24 cellular contexts compared by ENCODE assay signal in the genomic region with DNA sequence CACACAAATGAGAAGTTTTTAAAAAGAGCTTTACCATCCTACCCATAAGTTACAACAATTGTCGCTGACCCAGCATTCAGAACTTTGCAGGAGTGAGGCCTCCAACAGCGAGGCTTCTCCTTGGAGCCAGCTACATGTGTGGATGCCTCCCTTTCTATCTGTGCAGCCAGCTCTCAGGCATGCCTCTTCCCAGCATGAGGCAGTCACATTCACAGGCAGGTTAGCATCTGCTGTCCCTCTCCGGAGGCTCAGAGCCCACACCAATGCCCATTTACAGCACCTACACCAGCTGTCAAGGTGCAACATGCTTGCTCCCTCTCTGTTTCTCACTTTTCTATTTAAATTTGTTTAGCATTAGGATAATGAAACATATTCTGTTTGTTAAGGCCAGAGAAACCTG.
"Had no signal": no experiment of that assay in that cellular context is flagged by ENCODE, and none has a peak within 500 bp of the region (broad histone marks: within the 10 kb centered on the region; RNA-seq: fewer than 3 reads in every experiment).

No MANE protein-coding gene starts in this region.

- H3K36me3 ChIP-seq: esophagus muscularis mucosa, gastroesophageal sphincter, left ventricle myocardium inferior, lower lobe of right lung, sigmoid colon, tibial nerve, upper lobe of right lung, vagina had no signal

- DNase-seq: effector memory CD8-positive, alpha-beta T cell; kidney; left cardiac atrium; left ventricle myocardium inferior; lower lobe of right lung; midbrain; posterior cingulate gyrus; sigmoid colon; stimulated activated CD4-positive, alpha-beta T cell treated with anti-CD3 and anti-CD28 coated beads, Interleukin-2, amount 100 ng/mL, for 24 hours; stimulated activated CD4-positive, alpha-beta T cell treated with anti-CD3 and anti-CD28 coated beads, Interleukin-4, amount 100 ng/mL, for 4 hours; stimulated activated naive B cell treated with anti-CD40 and anti-IgM and Interleukin-4, amounts not matched to agents 10 μg/mL and 1 μg/mL and 100 μg/mL, for 72 hours; stimulated activated naive CD8-positive, alpha-beta T cell treated with anti-CD3 and anti-CD28 coated beads, Interleukin-15, amount 100 ng/mL, for 72 hours; testis; upper lobe of right lung had no signal

- H3K4me2 ChIP-seq: hepatocyte had no signal

- H3K27ac ChIP-seq: epithelial cell of prostate, esophagus muscularis mucosa, gastroesophageal sphincter, hepatocyte, left ventricle myocardium inferior, lower lobe of right lung, sigmoid colon, skin epidermis, testis, tibial nerve, upper lobe of right lung, vagina had no signal

- H2AFZ ChIP-seq: hepatocyte had no signal

- H3K27me3 ChIP-seq: testis, vagina had no signal

- H3K4me3 ChIP-seq: esophagus muscularis mucosa, gastroesophageal sphincter, hepatocyte, left ventricle myocardium inferior, lower lobe of right lung, sigmoid colon, skin epidermis, testis, tibial nerve, upper lobe of right lung, vagina had no signal

- H3K36me3 Mint-ChIP-seq: memory B cell; stimulated activated naive B cell treated with anti-CD40 and anti-IgM and Interleukin-4, amounts not matched to agents 10 μg/mL and 1 μg/mL and 100 μg/mL, for 72 hours had no signal

- H3K9me3 ChIP-seq: esophagus muscularis mucosa, gastroesophageal sphincter, left ventricle myocardium inferior, lower lobe of right lung, sigmoid colon, testis, tibial nerve, upper lobe of right lung, vagina had no signal

- H3K4me3 Mint-ChIP-seq: dendritic cell treated with granulocyte-macrophage colony-stimulating factor and Interleukin-4, amounts not matched to agents 40 ng/mL and 50 ng/mL, for 4 days; effector memory CD8-positive, alpha-beta T cell; memory B cell; nephron progenitor cell; stimulated activated naive B cell treated with anti-CD40 and anti-IgM and Interleukin-4, amounts not matched to agents 10 μg/mL and 1 μg/mL and 100 μg/mL, for 72 hours; stimulated activated naive CD8-positive, alpha-beta T cell treated with anti-CD3 and anti-CD28 coated beads, Interleukin-15, amount 100 ng/mL, for 72 hours had no signal

- ATAC-seq: effector memory CD8-positive, alpha-beta T cell; gastroesophageal sphincter; left cardiac atrium; lower lobe of right lung; stimulated activated naive B cell treated with anti-CD40 and anti-IgM and Interleukin-4, amounts not matched to agents 10 μg/mL and 1 μg/mL and 100 μg/mL, for 72 hours; stimulated activated naive CD8-positive, alpha-beta T cell treated with anti-CD3 and anti-CD28 coated beads, Interleukin-15, amount 100 ng/mL, for 72 hours; upper lobe of right lung had no signal

- H3K79me2 ChIP-seq: hepatocyte had no signal

- H3K4me1 ChIP-seq: lower lobe of right lung, sigmoid colon, testis, tibial nerve, upper lobe of right lung, vagina had no signal

- H3K9me3 Mint-ChIP-seq: dendritic cell treated with granulocyte-macrophage colony-stimulating factor and Interleukin-4, amounts not matched to agents 40 ng/mL and 50 ng/mL, for 4 days; effector memory CD8-positive, alpha-beta T cell; memory B cell; nephron progenitor cell; stimulated activated naive B cell treated with anti-CD40 and anti-IgM and Interleukin-4, amounts not matched to agents 10 μg/mL and 1 μg/mL and 100 μg/mL, for 72 hours; stimulated activated naive CD8-positive, alpha-beta T cell treated with anti-CD3 and anti-CD28 coated beads, Interleukin-15, amount 100 ng/mL, for 72 hours had no signal

- H3K27ac Mint-ChIP-seq: dendritic cell treated with granulocyte-macrophage colony-stimulating factor and Interleukin-4, amounts not matched to agents 40 ng/mL and 50 ng/mL, for 4 days; effector memory CD8-positive, alpha-beta T cell; memory B cell; nephron progenitor cell; stimulated activated naive B cell treated with anti-CD40 and anti-IgM and Interleukin-4, amounts not matched to agents 10 μg/mL and 1 μg/mL and 100 μg/mL, for 72 hours; stimulated activated naive CD8-positive, alpha-beta T cell treated with anti-CD3 and anti-CD28 coated beads, Interleukin-15, amount 100 ng/mL, for 72 hours had no signal

- H3K4me1 Mint-ChIP-seq: memory B cell; stimulated activated naive B cell treated with anti-CD40 and anti-IgM and Interleukin-4, amounts not matched to agents 10 μg/mL and 1 μg/mL and 100 μg/mL, for 72 hours; stimulated activated naive CD8-positive, alpha-beta T cell treated with anti-CD3 and anti-CD28 coated beads, Interleukin-15, amount 100 ng/mL, for 72 hours had no signal
